In the genomic region with DNA sequence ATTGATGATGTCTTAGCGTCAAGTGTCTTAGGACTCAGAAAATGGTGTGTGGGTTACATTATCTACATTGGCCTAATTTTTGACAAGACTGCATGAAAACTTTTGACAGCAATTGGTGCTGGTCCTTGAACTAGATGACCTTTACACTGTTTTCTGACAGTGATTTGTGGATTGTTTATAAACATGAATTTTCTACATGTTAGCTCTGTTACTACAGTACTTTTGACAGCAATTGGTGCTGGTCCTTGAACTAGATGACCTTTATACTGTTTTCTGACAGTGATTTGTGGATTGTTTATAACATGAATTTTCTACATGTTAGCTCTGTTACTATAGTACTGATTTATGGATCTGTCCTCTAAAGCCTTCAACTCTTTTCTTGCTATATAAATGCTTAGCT, we compare ENCODE assay signal across 3 cellular contexts.
TF ChIP-seq lines count a peak whose summit lies in the region.

No MANE protein-coding gene starts in this region.

TF ChIP-seq in HEK293T, 16 proteins besides CTCF, POLR2A, EP300 and RAD21:
- TF ChIP-seq, protein P1, sequence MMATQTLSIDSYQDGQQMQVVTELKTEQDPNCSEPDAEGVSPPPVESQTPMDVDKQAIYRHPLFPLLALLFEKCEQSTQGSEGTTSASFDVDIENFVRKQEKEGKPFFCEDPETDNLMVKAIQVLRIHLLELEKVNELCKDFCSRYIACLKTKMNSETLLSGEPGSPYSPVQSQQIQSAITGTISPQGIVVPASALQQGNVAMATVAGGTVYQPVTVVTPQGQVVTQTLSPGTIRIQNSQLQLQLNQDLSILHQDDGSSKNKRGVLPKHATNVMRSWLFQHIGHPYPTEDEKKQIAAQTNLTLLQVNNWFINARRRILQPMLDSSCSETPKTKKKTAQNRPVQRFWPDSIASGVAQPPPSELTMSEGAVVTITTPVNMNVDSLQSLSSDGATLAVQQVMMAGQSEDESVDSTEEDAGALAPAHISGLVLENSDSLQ (IDR thresholded peaks at IDR 0.05), result peak; percentile 97
- TF ChIP-seq ZNF384 (IDR thresholded peaks at IDR 0.05), result no peak
- no peak for TF ChIP-seq NFRKB (IDR thresholded peaks at IDR 0.05)
- TF ChIP-seq ELF4 (IDR thresholded peaks at IDR 0.05), result no peak
- no peak for TF ChIP-seq BHLHE40 (IDR thresholded peaks at IDR 0.05; ENCODE audit: borderline replicate concordance)
- peak; percentile 64; the same call in 1 of the 2 replicates for TF ChIP-seq ARNT (IDR thresholded peaks at IDR 0.05)
- no peak for TF ChIP-seq SP1 (IDR thresholded peaks at IDR 0.05)
- no peak for TF ChIP-seq TARDBP (IDR thresholded peaks at IDR 0.05)
- TF ChIP-seq CTBP1 (IDR thresholded peaks at IDR 0.05; ENCODE audit: borderline replicate concordance), result peak; percentile 70; the same call in 1 of the 2 replicates
TF ChIP-seq in HEK293T: peak in this region for 3.

TF ChIP-seq in K562, 482 proteins besides CTCF, POLR2A, EP300 and RAD21 (continues in another document):
- TF ChIP-seq, protein P2, sequence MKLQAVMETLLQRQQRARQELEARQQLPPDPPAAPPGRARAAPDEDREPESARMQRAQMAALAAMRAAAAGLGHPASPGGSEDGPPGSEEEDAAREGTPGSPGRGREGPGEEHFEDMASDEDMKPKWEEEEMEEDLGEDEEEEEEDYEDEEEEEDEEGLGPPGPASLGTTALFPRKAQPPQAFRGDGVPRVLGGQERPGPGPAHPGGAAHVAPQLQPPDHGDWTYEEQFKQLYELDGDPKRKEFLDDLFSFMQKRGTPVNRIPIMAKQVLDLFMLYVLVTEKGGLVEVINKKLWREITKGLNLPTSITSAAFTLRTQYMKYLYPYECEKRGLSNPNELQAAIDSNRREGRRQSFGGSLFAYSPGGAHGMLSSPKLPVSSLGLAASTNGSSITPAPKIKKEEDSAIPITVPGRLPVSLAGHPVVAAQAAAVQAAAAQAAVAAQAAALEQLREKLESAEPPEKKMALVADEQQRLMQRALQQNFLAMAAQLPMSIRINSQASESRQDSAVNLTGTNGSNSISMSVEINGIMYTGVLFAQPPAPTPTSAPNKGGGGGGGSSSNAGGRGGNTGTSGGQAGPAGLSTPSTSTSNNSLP (IDR thresholded peaks at IDR 0.05; ENCODE audit: borderline replicate concordance, low read depth, low read length), result no peak
- TF ChIP-seq JUND (IDR thresholded peaks at IDR 0.05; ENCODE audit: borderline replicate concordance, low read depth, low read length) (no peak), JUND (tag; IDR thresholded peaks at IDR 0.05; ENCODE audit: borderline replicate concordance, low read depth, low read length) (no peak), RHOXF2B (CRISPR knock-in tag; conservative IDR thresholded peaks at IDR 0.05) (no peak), MEIS2 (IDR thresholded peaks at IDR 0.05; ENCODE audit: partially characterized antibody) (peak; percentile 75), FUS (optimal IDR thresholded peaks at IDR 0.05; ENCODE audit: low read depth, low read length) (no peak), ERF (CRISPR knock-in tag; IDR thresholded peaks at IDR 0.05) (no peak), TOE1 (IDR thresholded peaks at IDR 0.05; ENCODE audit: borderline replicate concordance) (no peak), TOE1 (CRISPR knock-in tag; IDR thresholded peaks at IDR 0.05; ENCODE audit: borderline replicate concordance, low read depth) (no peak), ZFPM2 (CRISPR knock-in tag; IDR thresholded peaks at IDR 0.05) (no peak), CBX1 (IDR thresholded peaks at IDR 0.05; ENCODE audit: low read depth) (no peak), NFATC3 (IDR thresholded peaks at IDR 0.05) (no peak), HNRNPK (IDR thresholded peaks at IDR 0.05; ENCODE audit: low read depth, low read length, poor library complexity, severe bottlenecking) (no peak), CAMTA2 (CRISPR knock-in tag; conservative IDR thresholded peaks at IDR 0.05) (no peak), YBX1 (IDR thresholded peaks at IDR 0.05) (no peak), ZNF175 (CRISPR knock-in tag; IDR thresholded peaks at IDR 0.05; ENCODE audit: low read depth) (no peak), HNRNPUL1 (IDR thresholded peaks at IDR 0.05; ENCODE audit: low read length) (no peak), SMARCA5 (IDR thresholded peaks at IDR 0.05) (no peak)
- TF ChIP-seq, protein P3, sequence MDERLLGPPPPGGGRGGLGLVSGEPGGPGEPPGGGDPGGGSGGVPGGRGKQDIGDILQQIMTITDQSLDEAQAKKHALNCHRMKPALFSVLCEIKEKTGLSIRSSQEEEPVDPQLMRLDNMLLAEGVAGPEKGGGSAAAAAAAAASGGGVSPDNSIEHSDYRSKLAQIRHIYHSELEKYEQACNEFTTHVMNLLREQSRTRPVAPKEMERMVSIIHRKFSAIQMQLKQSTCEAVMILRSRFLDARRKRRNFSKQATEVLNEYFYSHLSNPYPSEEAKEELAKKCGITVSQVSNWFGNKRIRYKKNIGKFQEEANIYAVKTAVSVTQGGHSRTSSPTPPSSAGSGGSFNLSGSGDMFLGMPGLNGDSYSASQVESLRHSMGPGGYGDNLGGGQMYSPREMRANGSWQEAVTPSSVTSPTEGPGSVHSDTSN (CRISPR knock-in tag; IDR thresholded peaks at IDR 0.05; ENCODE audit: low read depth), result no peak
- TF ChIP-seq, protein P3 (tag; conservative IDR thresholded peaks at IDR 0.05; ENCODE audit: low read depth), result peak; percentile 85
- TF ChIP-seq, protein P4, sequence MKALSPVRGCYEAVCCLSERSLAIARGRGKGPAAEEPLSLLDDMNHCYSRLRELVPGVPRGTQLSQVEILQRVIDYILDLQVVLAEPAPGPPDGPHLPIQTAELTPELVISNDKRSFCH (CRISPR knock-in tag; IDR thresholded peaks at IDR 0.05), result no peak
- TF ChIP-seq, protein P4 (tag; IDR thresholded peaks at IDR 0.05), result no peak
- TF ChIP-seq, protein P1 (IDR thresholded peaks at IDR 0.05), result peak; percentile 56

TF ChIP-seq in HepG2, 621 proteins besides CTCF, POLR2A, EP300 and RAD21 (continues in another document):
- TF ChIP-seq ETV6 (CRISPR knock-in tag; conservative IDR thresholded peaks at IDR 0.05), result no peak
- TF ChIP-seq ZNF337 (CRISPR knock-in tag; IDR thresholded peaks at IDR 0.05; ENCODE audit: borderline replicate concordance, low read depth), result no peak
- TF ChIP-seq ZNF776 (CRISPR knock-in tag; IDR thresholded peaks at IDR 0.05), result no peak
- no peak for TF ChIP-seq ZNF546 (CRISPR knock-in tag; conservative IDR thresholded peaks at IDR 0.05)
- no peak for TF ChIP-seq FOXA1 (IDR thresholded peaks at IDR 0.05)
- 0 out of 2 replicates have a peak, but pooled peaks have one; percentile 14 for TF ChIP-seq FOXA1 (CRISPR knock-in tag; IDR thresholded peaks at IDR 0.05)
- TF ChIP-seq, protein P5, sequence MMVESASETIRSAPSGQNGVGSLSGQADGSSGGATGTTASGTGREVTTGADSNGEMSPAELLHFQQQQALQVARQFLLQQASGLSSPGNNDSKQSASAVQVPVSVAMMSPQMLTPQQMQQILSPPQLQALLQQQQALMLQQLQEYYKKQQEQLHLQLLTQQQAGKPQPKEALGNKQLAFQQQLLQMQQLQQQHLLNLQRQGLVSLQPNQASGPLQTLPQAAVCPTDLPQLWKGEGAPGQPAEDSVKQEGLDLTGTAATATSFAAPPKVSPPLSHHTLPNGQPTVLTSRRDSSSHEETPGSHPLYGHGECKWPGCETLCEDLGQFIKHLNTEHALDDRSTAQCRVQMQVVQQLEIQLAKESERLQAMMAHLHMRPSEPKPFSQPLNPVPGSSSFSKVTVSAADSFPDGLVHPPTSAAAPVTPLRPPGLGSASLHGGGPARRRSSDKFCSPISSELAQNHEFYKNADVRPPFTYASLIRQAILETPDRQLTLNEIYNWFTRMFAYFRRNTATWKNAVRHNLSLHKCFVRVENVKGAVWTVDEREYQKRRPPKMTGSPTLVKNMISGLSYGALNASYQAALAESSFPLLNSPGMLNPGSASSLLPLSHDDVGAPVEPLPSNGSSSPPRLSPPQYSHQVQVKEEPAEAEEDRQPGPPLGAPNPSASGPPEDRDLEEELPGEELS (CRISPR knock-in tag; IDR thresholded peaks at IDR 0.05), result peak; percentile 56
- 0 out of 2 replicates have a peak, but pooled peaks have one; percentile 25 for TF ChIP-seq HDAC1 (CRISPR knock-in tag; IDR thresholded peaks at IDR 0.05)
- TF ChIP-seq, protein P6, sequence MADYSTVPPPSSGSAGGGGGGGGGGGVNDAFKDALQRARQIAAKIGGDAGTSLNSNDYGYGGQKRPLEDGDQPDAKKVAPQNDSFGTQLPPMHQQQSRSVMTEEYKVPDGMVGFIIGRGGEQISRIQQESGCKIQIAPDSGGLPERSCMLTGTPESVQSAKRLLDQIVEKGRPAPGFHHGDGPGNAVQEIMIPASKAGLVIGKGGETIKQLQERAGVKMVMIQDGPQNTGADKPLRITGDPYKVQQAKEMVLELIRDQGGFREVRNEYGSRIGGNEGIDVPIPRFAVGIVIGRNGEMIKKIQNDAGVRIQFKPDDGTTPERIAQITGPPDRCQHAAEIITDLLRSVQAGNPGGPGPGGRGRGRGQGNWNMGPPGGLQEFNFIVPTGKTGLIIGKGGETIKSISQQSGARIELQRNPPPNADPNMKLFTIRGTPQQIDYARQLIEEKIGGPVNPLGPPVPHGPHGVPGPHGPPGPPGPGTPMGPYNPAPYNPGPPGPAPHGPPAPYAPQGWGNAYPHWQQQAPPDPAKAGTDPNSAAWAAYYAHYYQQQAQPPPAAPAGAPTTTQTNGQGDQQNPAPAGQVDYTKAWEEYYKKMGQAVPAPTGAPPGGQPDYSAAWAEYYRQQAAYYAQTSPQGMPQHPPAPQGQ (CRISPR knock-in tag; IDR thresholded peaks at IDR 0.05; ENCODE audit: borderline replicate concordance), result no peak
- TF ChIP-seq, protein P7, sequence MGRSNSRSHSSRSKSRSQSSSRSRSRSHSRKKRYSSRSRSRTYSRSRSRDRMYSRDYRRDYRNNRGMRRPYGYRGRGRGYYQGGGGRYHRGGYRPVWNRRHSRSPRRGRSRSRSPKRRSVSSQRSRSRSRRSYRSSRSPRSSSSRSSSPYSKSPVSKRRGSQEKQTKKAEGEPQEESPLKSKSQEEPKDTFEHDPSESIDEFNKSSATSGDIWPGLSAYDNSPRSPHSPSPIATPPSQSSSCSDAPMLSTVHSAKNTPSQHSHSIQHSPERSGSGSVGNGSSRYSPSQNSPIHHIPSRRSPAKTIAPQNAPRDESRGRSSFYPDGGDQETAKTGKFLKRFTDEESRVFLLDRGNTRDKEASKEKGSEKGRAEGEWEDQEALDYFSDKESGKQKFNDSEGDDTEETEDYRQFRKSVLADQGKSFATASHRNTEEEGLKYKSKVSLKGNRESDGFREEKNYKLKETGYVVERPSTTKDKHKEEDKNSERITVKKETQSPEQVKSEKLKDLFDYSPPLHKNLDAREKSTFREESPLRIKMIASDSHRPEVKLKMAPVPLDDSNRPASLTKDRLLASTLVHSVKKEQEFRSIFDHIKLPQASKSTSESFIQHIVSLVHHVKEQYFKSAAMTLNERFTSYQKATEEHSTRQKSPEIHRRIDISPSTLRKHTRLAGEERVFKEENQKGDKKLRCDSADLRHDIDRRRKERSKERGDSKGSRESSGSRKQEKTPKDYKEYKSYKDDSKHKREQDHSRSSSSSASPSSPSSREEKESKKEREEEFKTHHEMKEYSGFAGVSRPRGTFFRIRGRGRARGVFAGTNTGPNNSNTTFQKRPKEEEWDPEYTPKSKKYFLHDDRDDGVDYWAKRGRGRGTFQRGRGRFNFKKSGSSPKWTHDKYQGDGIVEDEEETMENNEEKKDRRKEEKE (IDR thresholded peaks at IDR 0.05), result no peak
- peak; percentile 93 for TF ChIP-seq HMG20B (CRISPR knock-in tag; conservative IDR thresholded peaks at IDR 0.05)
- TF ChIP-seq HDAC2 (CRISPR knock-in tag; IDR thresholded peaks at IDR 0.05), result peak; percentile 52; the same call in 1 of the 2 replicates
- TF ChIP-seq, protein P8, sequence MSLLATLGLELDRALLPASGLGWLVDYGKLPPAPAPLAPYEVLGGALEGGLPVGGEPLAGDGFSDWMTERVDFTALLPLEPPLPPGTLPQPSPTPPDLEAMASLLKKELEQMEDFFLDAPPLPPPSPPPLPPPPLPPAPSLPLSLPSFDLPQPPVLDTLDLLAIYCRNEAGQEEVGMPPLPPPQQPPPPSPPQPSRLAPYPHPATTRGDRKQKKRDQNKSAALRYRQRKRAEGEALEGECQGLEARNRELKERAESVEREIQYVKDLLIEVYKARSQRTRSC (CRISPR knock-in tag; IDR thresholded peaks at IDR 0.05; ENCODE audit: low read depth), result no peak
- TF ChIP-seq RXRB (CRISPR knock-in tag; IDR thresholded peaks at IDR 0.05; ENCODE audit: borderline replicate concordance), result peak; percentile 39; the same call in 1 of the 2 replicates
- no peak for TF ChIP-seq STAG1 (CRISPR knock-in tag; IDR thresholded peaks at IDR 0.05)
- no peak for TF ChIP-seq ZNF263 (CRISPR knock-in tag; IDR thresholded peaks at IDR 0.05)
- TF ChIP-seq, protein P9, sequence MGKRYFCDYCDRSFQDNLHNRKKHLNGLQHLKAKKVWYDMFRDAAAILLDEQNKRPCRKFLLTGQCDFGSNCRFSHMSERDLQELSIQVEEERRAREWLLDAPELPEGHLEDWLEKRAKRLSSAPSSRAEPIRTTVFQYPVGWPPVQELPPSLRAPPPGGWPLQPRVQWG (CRISPR knock-in tag; IDR thresholded peaks at IDR 0.05; ENCODE audit: borderline replicate concordance, low read depth), result no peak
- no peak for TF ChIP-seq DPF2 (CRISPR knock-in tag; IDR thresholded peaks at IDR 0.05; ENCODE audit: borderline replicate concordance, low read depth)
- TF ChIP-seq, protein P10, sequence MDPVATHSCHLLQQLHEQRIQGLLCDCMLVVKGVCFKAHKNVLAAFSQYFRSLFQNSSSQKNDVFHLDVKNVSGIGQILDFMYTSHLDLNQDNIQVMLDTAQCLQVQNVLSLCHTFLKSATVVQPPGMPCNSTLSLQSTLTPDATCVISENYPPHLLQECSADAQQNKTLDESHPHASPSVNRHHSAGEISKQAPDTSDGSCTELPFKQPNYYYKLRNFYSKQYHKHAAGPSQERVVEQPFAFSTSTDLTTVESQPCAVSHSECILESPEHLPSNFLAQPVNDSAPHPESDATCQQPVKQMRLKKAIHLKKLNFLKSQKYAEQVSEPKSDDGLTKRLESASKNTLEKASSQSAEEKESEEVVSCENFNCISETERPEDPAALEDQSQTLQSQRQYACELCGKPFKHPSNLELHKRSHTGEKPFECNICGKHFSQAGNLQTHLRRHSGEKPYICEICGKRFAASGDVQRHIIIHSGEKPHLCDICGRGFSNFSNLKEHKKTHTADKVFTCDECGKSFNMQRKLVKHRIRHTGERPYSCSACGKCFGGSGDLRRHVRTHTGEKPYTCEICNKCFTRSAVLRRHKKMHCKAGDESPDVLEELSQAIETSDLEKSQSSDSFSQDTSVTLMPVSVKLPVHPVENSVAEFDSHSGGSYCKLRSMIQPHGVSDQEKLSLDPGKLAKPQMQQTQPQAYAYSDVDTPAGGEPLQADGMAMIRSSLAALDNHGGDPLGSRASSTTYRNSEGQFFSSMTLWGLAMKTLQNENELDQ (CRISPR knock-in tag; IDR thresholded peaks at IDR 0.05; ENCODE audit: borderline replicate concordance), result no peak
- peak; percentile 48 for TF ChIP-seq RARA (CRISPR knock-in tag; IDR thresholded peaks at IDR 0.05)
